Comparison of ENCODE assay signal across 9 cellular contexts in the genomic region with DNA sequence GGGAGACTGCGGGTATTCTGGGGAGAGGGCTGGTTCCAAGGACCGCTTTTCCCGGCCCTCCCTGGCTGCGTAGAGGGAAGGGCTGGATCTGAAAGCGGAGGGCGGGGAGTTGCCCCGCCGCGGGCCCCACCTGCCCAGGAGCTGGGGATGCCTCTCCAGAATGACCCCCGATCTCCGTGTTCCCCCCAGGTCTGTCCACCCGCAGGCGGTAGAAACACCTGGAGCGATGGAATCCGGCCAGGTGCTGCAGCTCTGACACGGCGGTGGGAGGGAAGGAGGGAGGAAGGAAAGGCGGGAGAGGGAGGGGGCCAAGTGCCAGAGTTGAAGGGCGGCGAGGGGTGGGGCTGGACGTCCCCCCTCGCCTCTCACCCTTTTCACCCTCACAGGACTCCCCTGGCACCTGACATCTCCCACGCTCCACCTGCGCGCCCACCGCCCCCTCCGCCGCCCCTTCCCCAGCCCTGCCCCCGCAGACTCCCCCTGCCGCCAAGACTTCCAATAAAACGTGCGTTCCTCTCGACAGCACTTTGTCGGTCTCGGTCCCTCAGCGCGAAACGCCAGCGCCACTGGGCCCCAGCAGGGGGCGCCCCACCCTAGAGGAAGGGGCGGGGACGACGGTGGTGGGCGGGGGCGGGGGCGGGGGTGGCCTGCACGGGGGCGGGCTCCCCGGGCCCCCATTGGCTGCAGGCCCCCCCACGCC. TPM values are rescaled to one million over a fixed set of nuclear protein-coding genes. Genes with fewer than 3 reads are reported as not detected.
DNase-seq lines count a peak whose midpoint lies in the region; ATAC-seq and TF ChIP-seq lines count a peak whose summit lies in the region.
"Had no signal": no experiment of that assay in that cellular context is flagged by ENCODE, and none has a peak within 500 bp of the region (broad histone marks: within the 10 kb centered on the region; RNA-seq: fewer than 3 reads in every experiment).

No MANE protein-coding gene starts in this region.

- ATAC-seq in upper lobe of right lung: peak; percentile 42

- peaks cover 63% of the 10 kb centered on the region for H3K27me3 ChIP-seq in neutrophil
- H3K27me3 ChIP-seq in upper lobe of right lung: peaks cover 12% of the 10 kb centered on the region
- 0 out of 2 replicates have a peak, but pooled peaks cover 4% of the 10 kb centered on the region for H3K27me3 ChIP-seq in GM23248 (replicated peaks; ENCODE audit: insufficient read depth)
- H3K27me3 ChIP-seq in thyroid gland: no peaks in the 10 kb centered on the region

- no peak overlapping the region for H2AFZ ChIP-seq in GM23248

- H3K9me3 ChIP-seq in neutrophil (no peaks in the 10 kb centered on the region), upper lobe of right lung (no peaks in the 10 kb centered on the region), GM23248 (ENCODE audit: low read depth) (no peaks in the 10 kb centered on the region), thyroid gland (no peaks in the 10 kb centered on the region)

- H3K4me3 ChIP-seq in neutrophil (ENCODE audit: low read depth in 1 of 2, low read length in 1 of 2) (peak overlapping the region in 1 of 2 experiments; percentile 14), upper lobe of right lung (peak overlapping the region; percentile 1), GM23248 (no peak overlapping the region), thyroid gland (replicated peaks in 1 of 3) (no peak overlapping the region)

- WGBS in GM23248 (ENCODE audit: low coverage in 1 of 2, low lambda C conversion rate in 2 of 2, missing lambda C conversion rate in 2 of 2), 2 experiments: 35 to 88% methylated on average over 6 to 45 of the region's 50 CpGs
- WGBS in thyroid gland, 2 donors: 16 to 18% methylated on average over 16 to 19 of the region's 50 CpGs

- H3K4me1 Mint-ChIP-seq in endothelial cell (ENCODE audit: unreplicated experiment): peaks cover 5% of the 10 kb centered on the region

- H3K27ac ChIP-seq in neutrophil (no peak overlapping the region), upper lobe of right lung (no peak overlapping the region), GM23248 (no peak overlapping the region), thyroid gland (no peak overlapping the region)

- H3K79me2 ChIP-seq in GM23248 (ENCODE audit: insufficient read depth): no peaks in the 10 kb centered on the region

- in situ Hi-C loops in GM23248 (cut with MboI): no loop called here

- H3K9me3 Mint-ChIP-seq in endothelial cell (ENCODE audit: unreplicated experiment): no peaks in the 10 kb centered on the region

- H3K36me3 ChIP-seq in neutrophil (no peaks in the 10 kb centered on the region), upper lobe of right lung (no peaks in the 10 kb centered on the region), GM23248 (ENCODE audit: low read depth) (no peaks in the 10 kb centered on the region), thyroid gland (no peaks in the 10 kb centered on the region)

- H3F3A ChIP-seq in GM23248 (ENCODE audit: insufficient read depth): no peaks in the 10 kb centered on the region

- peak overlapping the region; percentile 42 for H3K4me3 Mint-ChIP-seq in endothelial cell (ENCODE audit: unreplicated experiment)

- no peak for TF ChIP-seq POLR2A in thyroid gland (IDR thresholded peaks at IDR 0.05)

- H3K27me3 Mint-ChIP-seq in endothelial cell (ENCODE audit: unreplicated experiment): peaks cover 7% of the 10 kb centered on the region

- no peak overlapping the region for H3K9ac ChIP-seq in GM23248

- no peaks in the 10 kb centered on the region for H4K20me1 ChIP-seq in GM23248 (ENCODE audit: insufficient read depth)

- H3K4me1 ChIP-seq in neutrophil (ENCODE audit: control insufficient read depth in 1 of 2, insufficient read depth in 1 of 2, low read depth in 1 of 2, low read length in 1 of 2) (peaks cover 35% of the 10 kb centered on the region in 2 experiments), upper lobe of right lung (peaks cover 17% of the 10 kb centered on the region), GM23248 (ENCODE audit: insufficient read depth) (peaks cover 13% of the 10 kb centered on the region; the same call in 1 of the 2 replicates), thyroid gland (peaks cover 4 to 21% of the 10 kb centered on the region in 2 donors)

- H3K4me2 ChIP-seq in GM23248 (ENCODE audit: unreplicated experiment): no peak overlapping the region

- H3K9me2 ChIP-seq in GM23248 (ENCODE audit: insufficient read depth): no peaks in the 10 kb centered on the region

- DNase-seq in Daoy (ENCODE audit: low read depth) (peak; percentile 66), NCI-H1930 (lab: John Stamatoyannopoulos, UW) (peak; percentile 58 to 83), endothelial cell (ENCODE audit: low spot score) (peak; percentile 72), upper lobe of right lung (peak; percentile 80), GM23248 (no peak), thyroid gland (no peak)
- peak; percentile 87 for DNase-seq in activated CD8-positive, alpha-beta memory T cell treated with anti-CD3 and anti-CD28 coated beads for 24 hours

- H3K36me3 Mint-ChIP-seq in endothelial cell (ENCODE audit: low read depth, unreplicated experiment): no peaks in the 10 kb centered on the region

- no peak overlapping the region for H3K27ac Mint-ChIP-seq in endothelial cell (ENCODE audit: unreplicated experiment)

- TF ChIP-seq CTCF in endothelial cell (IDR thresholded peaks at IDR 0.05; ENCODE audit: unreplicated experiment) (peak; percentile 81), neutrophil (IDR thresholded peaks at IDR 0.05) (peak; percentile 53), upper lobe of right lung (IDR thresholded peaks at IDR 0.05) (peak; percentile 61), thyroid gland (IDR thresholded peaks at IDR 0.05) (peak in 2 of 6 experiments; percentile 18 to 60)

- intact Hi-C loops in upper lobe of right lung (cut with DNase I) (no loop called here), thyroid gland (cut with DNase I) (no loop called here)

RNA-seq across cellular contexts. Expression of gene FXYD7, which starts 0.4 kb away (rescaled TPM):
- total RNA-seq in Daoy (2014; rRNA removed; shearing (Covaris generic)): 0.29 TPM in 1 of 2 replicates, not detected in the other
- total RNA-seq in endothelial cell (ENCODE audit: unreplicated experiment): 0.67 TPM
- total RNA-seq in upper lobe of right lung: 0.61 TPM
- total RNA-seq in GM23248 (2014; rRNA removed; shearing (Covaris generic)): not detected in 2 replicates
- polyA plus RNA-seq in GM23248 (2016; fragmentation: Nextera tagmentation; extraction: Ambion mirVana): not detected in 2 replicates
- 1 to 10 TPM in 1 of 4 donors, not detected in 3; 1.6 TPM for total RNA-seq in thyroid gland

RNA-seq across cellular contexts. Expression of gene FXYD1, which starts 4.1 kb away (rescaled TPM):
- total RNA-seq in Daoy (2014; rRNA removed; shearing (Covaris generic)): not detected in 2 replicates
- total RNA-seq in endothelial cell (ENCODE audit: unreplicated experiment) (not detected), upper lobe of right lung (67.6 TPM), thyroid gland (10 to 100 TPM in 2 of 4 donors, 1 to 10 TPM in 2; 1.1 to 26.3 (median 8.8) TPM)
- 0.43 TPM in 1 of 2 replicates, not detected in the other for total RNA-seq in GM23248 (2014; rRNA removed; shearing (Covaris generic))
- 1.2 and 1.9 TPM in 2 replicates for polyA plus RNA-seq in GM23248 (2016; fragmentation: Nextera tagmentation; extraction: Ambion mirVana)
- total RNA-seq: T-helper 1 cell treated with Interleukin-12 subunit alpha and Interleukin-12 subunit beta and Interleukin-4 antibody, amounts not matched to agents 30 ng/mL and 1 ng/mL, for 36 hours had no signal

RNA-seq across cellular contexts. Expression of gene LGI4, which starts 7.8 kb away (rescaled TPM):
- total RNA-seq in Daoy (2014; rRNA removed; shearing (Covaris generic)): not detected in 2 replicates
- total RNA-seq in endothelial cell (ENCODE audit: unreplicated experiment): 0.10 TPM
- 6.7 TPM for total RNA-seq in upper lobe of right lung
- 0.86 TPM in 1 of 2 replicates, not detected in the other for total RNA-seq in GM23248 (2014; rRNA removed; shearing (Covaris generic))
- 0.06 and 0.49 TPM in 2 replicates for polyA plus RNA-seq in GM23248 (2016; fragmentation: Nextera tagmentation; extraction: Ambion mirVana)
- total RNA-seq in thyroid gland: 10 to 100 TPM in 1 of 4 donors, 1 to 10 TPM in 3; 3.2 to 10.9 (median 6.9) TPM

RNA-seq across cellular contexts. Expression of gene FXYD5, which starts 11.9 kb away (rescaled TPM):
- 52.2 and 62.1 TPM in 2 replicates for total RNA-seq in Daoy (2014; rRNA removed; shearing (Covaris generic))
- 78.7 TPM for total RNA-seq in endothelial cell (ENCODE audit: unreplicated experiment)
- 124 TPM for total RNA-seq in upper lobe of right lung
- 209 and 233 TPM in 2 replicates for total RNA-seq in GM23248 (2014; rRNA removed; shearing (Covaris generic))
- polyA plus RNA-seq in GM23248 (2016; fragmentation: Nextera tagmentation; extraction: Ambion mirVana): 496 and 515 TPM in 2 replicates
- 10 to 100 TPM in 3 of 4 donors, 1 to 10 TPM in 1; 9.3 to 52.4 (median 19.6) TPM for total RNA-seq in thyroid gland

RNA-seq across cellular contexts. Expression of gene FXYD3, which starts 27.1 kb away (rescaled TPM):
- total RNA-seq in Daoy (2014; rRNA removed; shearing (Covaris generic)): not detected in 2 replicates
- total RNA-seq in endothelial cell (ENCODE audit: unreplicated experiment) (not detected), upper lobe of right lung (145 TPM), thyroid gland (1 to 10 TPM in 1 of 4 donors, not detected in 3; 1.1 TPM)
- not detected in 2 replicates for total RNA-seq in GM23248 (2014; rRNA removed; shearing (Covaris generic))
- not detected in 2 replicates for polyA plus RNA-seq in GM23248 (2016; fragmentation: Nextera tagmentation; extraction: Ambion mirVana)
- total RNA-seq: T-helper 1 cell treated with Interleukin-12 subunit alpha and Interleukin-12 subunit beta and Interleukin-4 antibody, amounts not matched to agents 30 ng/mL and 1 ng/mL, for 36 hours had no signal

Comparison
In these comparisons a context has a peak if more than half of its experiments do, and no peak if none do; other contexts are left out.
1. DNase-seq: peak in Daoy (single experiment), NCI-H1930 (2 of 2), activated CD8-positive, alpha-beta memory T cell treated with anti-CD3 and anti-CD28 coated beads for 24 hours (single experiment), endothelial cell (single experiment) and upper lobe of right lung (single experiment); none in GM23248 (single experiment) and thyroid gland (0 of 2).